ENCODE assay signal across 32 cellular contexts in genomic region chr20:57012691-57013090, GRCh38.
"Had no signal": no experiment of that assay in that cellular context is flagged by ENCODE, and none has a peak within 500 bp of the region (broad histone marks: within the 10 kb centered on the region; RNA-seq: fewer than 3 reads in every experiment).

No MANE protein-coding gene starts in this region.

- H3K4me3 Mint-ChIP-seq: activated B cell treated with CpG ODN at 0.5 μM for 24 hours; activated CD4-positive, alpha-beta memory T cell treated with anti-CD3 and anti-CD28 coated beads for 36 hours; activated CD4-positive, alpha-beta T cell treated with anti-CD3 and anti-CD28 coated beads, Interleukin-2, amount 10 ng/mL, durations not matched to agents 24 days and 14 days; activated CD8-positive, alpha-beta T cell treated with anti-CD3 and anti-CD28 coated beads for 36 hours; activated naive CD4-positive, alpha-beta T cell treated with anti-CD3 and anti-CD28 coated beads for 36 hours; activated naive CD8-positive, alpha-beta T cell treated with anti-CD3 and anti-CD28 coated beads for 36 hours; activated T-cell treated with anti-CD3 and anti-CD28 coated beads, Interleukin-2, amount 50 U/mL, for 24 hours; T-helper 1 cell treated with Interleukin-12 subunit alpha and Interleukin-12 subunit beta and Interleukin-4 antibody, amounts not matched to agents 30 μg/mL and 1 μg/mL, for 36 hours; T-helper 2 cell treated with Interferon-gamma antibody and Interleukin-4, amounts not matched to agents 5 μg/mL and 100 μg/mL, for 36 hours had no signal

- DNase-seq: activated B cell treated with CpG ODN at 0.5 μM for 24 hours; activated CD4-positive, alpha-beta memory T cell treated with anti-CD3 and anti-CD28 coated beads for 36 hours; activated CD4-positive, alpha-beta T cell treated with anti-CD3 and anti-CD28 coated beads for 4 hours; activated CD4-positive, alpha-beta T cell treated with anti-CD3 and anti-CD28 coated beads, Interleukin-2, amount 10 ng/mL, durations not matched to agents 24 days and 14 days; activated CD4-positive, alpha-beta T cell treated with anti-CD3 and anti-CD28 coated beads, Interleukin-2, amount 50 U/mL, for 1 hour; activated CD4-positive, alpha-beta T cell treated with anti-CD3 and anti-CD28 coated beads, Interleukin-2, amount 50 U/mL, for 4 hours; activated CD4-positive, CD25-positive, alpha-beta regulatory T cell treated with anti-CD3 and anti-CD28 coated beads, Interleukin-2, amount 50 U/mL, for 72 hours; activated CD8-positive, alpha-beta memory T cell treated with anti-CD3 and anti-CD28 coated beads, Interleukin-2, amount 50 U/mL, for 4 hours; activated CD8-positive, alpha-beta T cell treated with anti-CD3 and anti-CD28 coated beads for 36 hours; activated effector memory CD4-positive, alpha-beta T cell treated with anti-CD3 and anti-CD28 coated beads, Interleukin-2, amount 50 U/mL, for 16 hours; activated gamma-delta T cell treated with Interleukin-2 at 50 U/mL for 16 hours; activated naive CD4-positive, alpha-beta T cell; activated naive CD4-positive, alpha-beta T cell treated with anti-CD3 and anti-CD28 coated beads for 36 hours; activated naive CD4-positive, alpha-beta T cell treated with anti-CD3 and anti-CD28 coated beads, Interleukin-2, amount 50 U/mL, for 16 hours; activated naive CD8-positive, alpha-beta T cell treated with anti-CD3 and anti-CD28 coated beads for 36 hours; activated T-cell treated with anti-CD3 and anti-CD28 coated beads, Interleukin-2, amount 50 U/mL, for 24 hours; activated T-cell treated with anti-CD3 and anti-CD28 coated beads, Interleukin-2, amount 50 U/mL, for 48 hours; adrenal gland; amniotic stem cell; aorta; body of pancreas; brain microvascular endothelial cell; central memory CD4-positive, alpha-beta T cell; T-helper 2 cell; T-helper 9 cell had no signal

- ATAC-seq: activated CD8-positive, alpha-beta T cell treated with anti-CD3 and anti-CD28 coated beads for 36 hours; activated naive CD4-positive, alpha-beta T cell treated with anti-CD3 and anti-CD28 coated beads, Interleukin-2, amount 50 U/mL, for 72 hours; body of pancreas had no signal

- H3K27ac Mint-ChIP-seq: activated B cell treated with CpG ODN at 0.5 μM for 24 hours; activated CD4-positive, alpha-beta memory T cell treated with anti-CD3 and anti-CD28 coated beads for 36 hours; activated CD4-positive, alpha-beta T cell treated with anti-CD3 and anti-CD28 coated beads, Interleukin-2, amount 10 ng/mL, durations not matched to agents 24 days and 14 days; activated CD8-positive, alpha-beta T cell treated with anti-CD3 and anti-CD28 coated beads for 36 hours; activated naive CD4-positive, alpha-beta T cell treated with anti-CD3 and anti-CD28 coated beads for 36 hours; activated naive CD4-positive, alpha-beta T cell treated with anti-CD3 and anti-CD28 coated beads, Interleukin-2, amount 50 U/mL, for 72 hours; activated naive CD8-positive, alpha-beta T cell treated with anti-CD3 and anti-CD28 coated beads for 36 hours; activated T-cell treated with anti-CD3 and anti-CD28 coated beads, Interleukin-2, amount 50 U/mL, for 24 hours; T-helper 1 cell treated with Interleukin-12 subunit alpha and Interleukin-12 subunit beta and Interleukin-4 antibody, amounts not matched to agents 30 μg/mL and 1 μg/mL, for 36 hours; T-helper 2 cell treated with Interferon-gamma antibody and Interleukin-4, amounts not matched to agents 5 μg/mL and 100 μg/mL, for 36 hours had no signal

- H3K4me3 ChIP-seq: adrenal gland, body of pancreas, breast epithelium had no signal

- H3K4me1 ChIP-seq: adrenal gland, body of pancreas, breast epithelium had no signal

- H3K27me3 ChIP-seq: body of pancreas, brain microvascular endothelial cell, breast epithelium had no signal

- H3K36me3 ChIP-seq: adrenal gland, brain microvascular endothelial cell, breast epithelium had no signal

- H3K27ac ChIP-seq: adrenal gland, body of pancreas, brain microvascular endothelial cell, breast epithelium, VCaP had no signal

- H3K9me3 Mint-ChIP-seq: activated B cell treated with CpG ODN at 0.5 μM for 24 hours; activated CD4-positive, alpha-beta memory T cell treated with anti-CD3 and anti-CD28 coated beads for 36 hours; activated CD4-positive, alpha-beta T cell treated with anti-CD3 and anti-CD28 coated beads, Interleukin-2, amount 10 ng/mL, durations not matched to agents 24 days and 14 days; activated CD8-positive, alpha-beta T cell treated with anti-CD3 and anti-CD28 coated beads for 36 hours; activated naive CD4-positive, alpha-beta T cell treated with anti-CD3 and anti-CD28 coated beads for 36 hours; activated naive CD4-positive, alpha-beta T cell treated with anti-CD3 and anti-CD28 coated beads, Interleukin-2, amount 50 U/mL, for 72 hours; activated naive CD8-positive, alpha-beta T cell treated with anti-CD3 and anti-CD28 coated beads for 36 hours; activated T-cell treated with anti-CD3 and anti-CD28 coated beads, Interleukin-2, amount 50 U/mL, for 24 hours; T-helper 1 cell treated with Interleukin-12 subunit alpha and Interleukin-12 subunit beta and Interleukin-4 antibody, amounts not matched to agents 30 μg/mL and 1 μg/mL, for 36 hours; T-helper 2 cell treated with Interferon-gamma antibody and Interleukin-4, amounts not matched to agents 5 μg/mL and 100 μg/mL, for 36 hours had no signal

- H3K4me1 Mint-ChIP-seq: activated B cell treated with CpG ODN at 0.5 μM for 24 hours; activated CD4-positive, alpha-beta T cell treated with anti-CD3 and anti-CD28 coated beads, Interleukin-2, amount 10 ng/mL, durations not matched to agents 24 days and 14 days; activated naive CD8-positive, alpha-beta T cell treated with anti-CD3 and anti-CD28 coated beads for 36 hours had no signal

- H3K36me3 Mint-ChIP-seq: activated CD4-positive, alpha-beta memory T cell treated with anti-CD3 and anti-CD28 coated beads for 36 hours; activated naive CD4-positive, alpha-beta T cell treated with anti-CD3 and anti-CD28 coated beads, Interleukin-2, amount 50 U/mL, for 72 hours; activated naive CD8-positive, alpha-beta T cell treated with anti-CD3 and anti-CD28 coated beads for 36 hours had no signal

- H3K9me3 ChIP-seq: adrenal gland, body of pancreas, breast epithelium had no signal

- FAIRE-seq: astrocyte, TTC549 had no signal
